Comparison of ENCODE assay signal across 1 cellular context in genomic region chr10:119104653-119105024, GRCh38.
A peak's percentile ranks its signal among the peaks of the same experiment; 100 is the strongest.
TF ChIP-seq lines count a peak whose summit lies in the region.

No MANE protein-coding gene starts in this region.

TF ChIP-seq in HEK293, 187 proteins besides CTCF, POLR2A, EP300 and RAD21 (continued from another document):
- TF ChIP-seq EGR2 (tag by site-specific recombination; IDR thresholded peaks at IDR 0.05; ENCODE audit: low read depth): 0 out of 2 replicates have a peak, but pooled peaks have one; percentile 11
- TF ChIP-seq ZNF473 (tag by site-specific recombination; IDR thresholded peaks at IDR 0.05): no peak
- peak; percentile 24; the same call in 1 of the 2 replicates for TF ChIP-seq ZIC2 (tag by site-specific recombination; IDR thresholded peaks at IDR 0.05)
- 0 out of 2 replicates have a peak, but pooled peaks have one; percentile 11 for TF ChIP-seq ZNF121 (tag by site-specific recombination; IDR thresholded peaks at IDR 0.05)
- 0 out of 2 replicates have a peak, but pooled peaks have one; percentile 25 for TF ChIP-seq ZFP37 (tag by site-specific recombination; IDR thresholded peaks at IDR 0.05)
- no peak for TF ChIP-seq ZNF416 (tag by site-specific recombination; IDR thresholded peaks at IDR 0.05)
- no peak for TF ChIP-seq PRDM2 (tag by site-specific recombination; IDR thresholded peaks at IDR 0.05; ENCODE audit: borderline replicate concordance)
- TF ChIP-seq YY2 (tag by site-specific recombination; IDR thresholded peaks at IDR 0.05): no peak
- TF ChIP-seq REST (tag by site-specific recombination; IDR thresholded peaks at IDR 0.05): 0 out of 2 replicates have a peak, but pooled peaks have one; percentile 35
- TF ChIP-seq SCRT2 (tag by site-specific recombination; IDR thresholded peaks at IDR 0.05): no peak
- TF ChIP-seq ZFHX2 (tag by site-specific recombination; conservative IDR thresholded peaks at IDR 0.05): 0 out of 2 replicates have a peak, but pooled peaks have one; percentile 10
- TF ChIP-seq ZNF768 (tag by site-specific recombination; IDR thresholded peaks at IDR 0.05): no peak
- no peak for TF ChIP-seq ZNF169 (tag by site-specific recombination; IDR thresholded peaks at IDR 0.05)
- 0 out of 2 replicates have a peak, but pooled peaks have one; percentile 10 for TF ChIP-seq SP3 (tag by site-specific recombination; IDR thresholded peaks at IDR 0.05)
- TF ChIP-seq ZNF670 (tag by site-specific recombination; IDR thresholded peaks at IDR 0.05; ENCODE audit: low read depth): no peak
- 0 out of 2 replicates have a peak, but pooled peaks have one; percentile 20 for TF ChIP-seq GLIS2 (tag by site-specific recombination; IDR thresholded peaks at IDR 0.05)
- TF ChIP-seq PATZ1 (tag by site-specific recombination; IDR thresholded peaks at IDR 0.05): peak; percentile 70
TF ChIP-seq in HEK293: peak in this region for 11.
